In the genomic region with DNA sequence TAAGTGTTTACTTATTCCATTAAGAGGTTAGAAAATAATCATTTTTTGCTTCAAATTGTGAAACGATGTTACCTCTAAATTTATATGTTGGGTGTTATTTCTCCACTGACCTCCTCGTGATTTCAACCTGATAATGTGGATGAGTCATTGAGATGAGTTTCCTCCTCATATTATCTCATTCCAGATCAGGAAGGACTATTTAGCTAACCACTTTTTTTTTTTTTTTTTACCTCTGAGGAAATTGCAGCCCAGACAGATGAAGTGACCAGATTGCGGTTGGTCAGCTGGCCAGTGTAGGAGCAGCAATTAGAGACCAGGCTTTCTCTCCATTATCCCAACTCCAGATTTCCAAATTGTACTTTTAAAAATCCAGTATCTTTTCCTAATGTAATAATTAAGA, we compare ENCODE assay signal across 1 cellular context.
TF ChIP-seq lines count a peak whose summit lies in the region.

No MANE protein-coding gene starts in this region.

TF ChIP-seq in K562, 482 proteins besides CTCF, POLR2A, EP300 and RAD21 (continued from another document and continues in another):
- TF ChIP-seq, protein P1, sequence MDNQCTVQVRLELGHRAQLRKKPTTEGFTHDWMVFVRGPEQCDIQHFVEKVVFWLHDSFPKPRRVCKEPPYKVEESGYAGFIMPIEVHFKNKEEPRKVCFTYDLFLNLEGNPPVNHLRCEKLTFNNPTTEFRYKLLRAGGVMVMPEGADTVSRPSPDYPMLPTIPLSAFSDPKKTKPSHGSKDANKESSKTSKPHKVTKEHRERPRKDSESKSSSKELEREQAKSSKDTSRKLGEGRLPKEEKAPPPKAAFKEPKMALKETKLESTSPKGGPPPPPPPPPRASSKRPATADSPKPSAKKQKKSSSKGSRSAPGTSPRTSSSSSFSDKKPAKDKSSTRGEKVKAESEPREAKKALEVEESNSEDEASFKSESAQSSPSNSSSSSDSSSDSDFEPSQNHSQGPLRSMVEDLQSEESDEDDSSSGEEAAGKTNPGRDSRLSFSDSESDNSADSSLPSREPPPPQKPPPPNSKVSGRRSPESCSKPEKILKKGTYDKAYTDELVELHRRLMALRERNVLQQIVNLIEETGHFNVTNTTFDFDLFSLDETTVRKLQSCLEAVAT (IDR thresholded peaks at IDR 0.05): peak in 1 of 2 experiments; percentile 72; a peak in 1 of 4 replicates
- 0 out of 2 replicates have a peak, but pooled peaks have one; percentile 9 for TF ChIP-seq NCOR1 (IDR thresholded peaks at IDR 0.05)
- TF ChIP-seq, protein P2, sequence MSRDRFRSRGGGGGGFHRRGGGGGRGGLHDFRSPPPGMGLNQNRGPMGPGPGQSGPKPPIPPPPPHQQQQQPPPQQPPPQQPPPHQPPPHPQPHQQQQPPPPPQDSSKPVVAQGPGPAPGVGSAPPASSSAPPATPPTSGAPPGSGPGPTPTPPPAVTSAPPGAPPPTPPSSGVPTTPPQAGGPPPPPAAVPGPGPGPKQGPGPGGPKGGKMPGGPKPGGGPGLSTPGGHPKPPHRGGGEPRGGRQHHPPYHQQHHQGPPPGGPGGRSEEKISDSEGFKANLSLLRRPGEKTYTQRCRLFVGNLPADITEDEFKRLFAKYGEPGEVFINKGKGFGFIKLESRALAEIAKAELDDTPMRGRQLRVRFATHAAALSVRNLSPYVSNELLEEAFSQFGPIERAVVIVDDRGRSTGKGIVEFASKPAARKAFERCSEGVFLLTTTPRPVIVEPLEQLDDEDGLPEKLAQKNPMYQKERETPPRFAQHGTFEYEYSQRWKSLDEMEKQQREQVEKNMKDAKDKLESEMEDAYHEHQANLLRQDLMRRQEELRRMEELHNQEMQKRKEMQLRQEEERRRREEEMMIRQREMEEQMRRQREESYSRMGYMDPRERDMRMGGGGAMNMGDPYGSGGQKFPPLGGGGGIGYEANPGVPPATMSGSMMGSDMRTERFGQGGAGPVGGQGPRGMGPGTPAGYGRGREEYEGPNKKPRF (IDR thresholded peaks at IDR 0.05; ENCODE audit: low read depth, low read length): no peak
- TF ChIP-seq ETV6 (IDR thresholded peaks at IDR 0.05; ENCODE audit: borderline replicate concordance in 1 of 2, low read depth in 2 of 2, low read length in 1 of 2): 0 out of 4 replicates have a peak, but pooled peaks of 1 of the 2 experiments have one; percentile 40
- no peak for TF ChIP-seq ETV6 (CRISPR knock-in tag; IDR thresholded peaks at IDR 0.05; ENCODE audit: borderline replicate concordance)
- TF ChIP-seq FOS (IDR thresholded peaks at IDR 0.05; ENCODE audit: extremely low read depth, insufficient read length): peak; percentile 7
- TF ChIP-seq CEBPG (CRISPR knock-in tag; IDR thresholded peaks at IDR 0.05): no peak
- peak; percentile 45 to 65; a peak in 3 of 4 replicates for TF ChIP-seq CEBPG (tag; conservative IDR thresholded peaks at IDR 0.05 in 1 of 2, IDR thresholded peaks at IDR 0.05 in 1 of 2)
- no peak for TF ChIP-seq ZNF76 (CRISPR knock-in tag; IDR thresholded peaks at IDR 0.05; ENCODE audit: borderline replicate concordance)
- no peak for TF ChIP-seq KHSRP (IDR thresholded peaks at IDR 0.05)
- TF ChIP-seq RBM22 (IDR thresholded peaks at IDR 0.05; ENCODE audit: low read depth, low read length, poor library complexity, severe bottlenecking): no peak
- TF ChIP-seq TGIF2 (CRISPR knock-in tag; IDR thresholded peaks at IDR 0.05): no peak
- peak; percentile 95; the same call in 1 of the 2 replicates for TF ChIP-seq SMARCE1 (IDR thresholded peaks at IDR 0.05)
- TF ChIP-seq, protein P3, sequence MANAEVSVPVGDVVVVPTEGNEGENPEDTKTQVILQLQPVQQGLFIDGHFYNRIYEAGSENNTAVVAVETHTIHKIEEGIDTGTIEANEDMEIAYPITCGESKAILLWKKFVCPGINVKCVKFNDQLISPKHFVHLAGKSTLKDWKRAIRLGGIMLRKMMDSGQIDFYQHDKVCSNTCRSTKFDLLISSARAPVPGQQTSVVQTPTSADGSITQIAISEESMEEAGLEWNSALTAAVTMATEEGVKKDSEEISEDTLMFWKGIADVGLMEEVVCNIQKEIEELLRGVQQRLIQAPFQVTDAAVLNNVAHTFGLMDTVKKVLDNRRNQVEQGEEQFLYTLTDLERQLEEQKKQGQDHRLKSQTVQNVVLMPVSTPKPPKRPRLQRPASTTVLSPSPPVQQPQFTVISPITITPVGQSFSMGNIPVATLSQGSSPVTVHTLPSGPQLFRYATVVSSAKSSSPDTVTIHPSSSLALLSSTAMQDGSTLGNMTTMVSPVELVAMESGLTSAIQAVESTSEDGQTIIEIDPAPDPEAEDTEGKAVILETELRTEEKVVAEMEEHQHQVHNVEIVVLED (CRISPR knock-in tag; IDR thresholded peaks at IDR 0.05): no peak
- 0 out of 2 replicates have a peak, but pooled peaks have one; percentile 54 for TF ChIP-seq JUNB (CRISPR knock-in tag; conservative IDR thresholded peaks at IDR 0.05)
- peak; percentile 51; the same call in 1 of the 2 replicates for TF ChIP-seq CEBPB (tag; IDR thresholded peaks at IDR 0.05)
- TF ChIP-seq ATF7 (IDR thresholded peaks at IDR 0.05): 0 out of 2 replicates have a peak, but pooled peaks have one; percentile 32
- TF ChIP-seq, protein P4, sequence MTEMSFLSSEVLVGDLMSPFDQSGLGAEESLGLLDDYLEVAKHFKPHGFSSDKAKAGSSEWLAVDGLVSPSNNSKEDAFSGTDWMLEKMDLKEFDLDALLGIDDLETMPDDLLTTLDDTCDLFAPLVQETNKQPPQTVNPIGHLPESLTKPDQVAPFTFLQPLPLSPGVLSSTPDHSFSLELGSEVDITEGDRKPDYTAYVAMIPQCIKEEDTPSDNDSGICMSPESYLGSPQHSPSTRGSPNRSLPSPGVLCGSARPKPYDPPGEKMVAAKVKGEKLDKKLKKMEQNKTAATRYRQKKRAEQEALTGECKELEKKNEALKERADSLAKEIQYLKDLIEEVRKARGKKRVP (CRISPR knock-in tag; IDR thresholded peaks at IDR 0.05): no peak
- peak; percentile 64; the same call in 1 of the 2 replicates for TF ChIP-seq MTA1 (IDR thresholded peaks at IDR 0.05; ENCODE audit: borderline replicate concordance)
- TF ChIP-seq SOX6 (IDR thresholded peaks at IDR 0.05): peak; percentile 54; the same call in 1 of the 2 replicates
- TF ChIP-seq TCF7L2 (IDR thresholded peaks at IDR 0.05; ENCODE audit: low read depth, low read length): no peak
- no peak for TF ChIP-seq SMARCB1 (IDR thresholded peaks at IDR 0.05; ENCODE audit: insufficient read length, low read depth)
- TF ChIP-seq, protein P5, sequence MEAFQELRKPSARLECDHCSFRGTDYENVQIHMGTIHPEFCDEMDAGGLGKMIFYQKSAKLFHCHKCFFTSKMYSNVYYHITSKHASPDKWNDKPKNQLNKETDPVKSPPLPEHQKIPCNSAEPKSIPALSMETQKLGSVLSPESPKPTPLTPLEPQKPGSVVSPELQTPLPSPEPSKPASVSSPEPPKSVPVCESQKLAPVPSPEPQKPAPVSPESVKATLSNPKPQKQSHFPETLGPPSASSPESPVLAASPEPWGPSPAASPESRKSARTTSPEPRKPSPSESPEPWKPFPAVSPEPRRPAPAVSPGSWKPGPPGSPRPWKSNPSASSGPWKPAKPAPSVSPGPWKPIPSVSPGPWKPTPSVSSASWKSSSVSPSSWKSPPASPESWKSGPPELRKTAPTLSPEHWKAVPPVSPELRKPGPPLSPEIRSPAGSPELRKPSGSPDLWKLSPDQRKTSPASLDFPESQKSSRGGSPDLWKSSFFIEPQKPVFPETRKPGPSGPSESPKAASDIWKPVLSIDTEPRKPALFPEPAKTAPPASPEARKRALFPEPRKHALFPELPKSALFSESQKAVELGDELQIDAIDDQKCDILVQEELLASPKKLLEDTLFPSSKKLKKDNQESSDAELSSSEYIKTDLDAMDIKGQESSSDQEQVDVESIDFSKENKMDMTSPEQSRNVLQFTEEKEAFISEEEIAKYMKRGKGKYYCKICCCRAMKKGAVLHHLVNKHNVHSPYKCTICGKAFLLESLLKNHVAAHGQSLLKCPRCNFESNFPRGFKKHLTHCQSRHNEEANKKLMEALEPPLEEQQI (IDR thresholded peaks at IDR 0.05): no peak
- TF ChIP-seq, protein P6, sequence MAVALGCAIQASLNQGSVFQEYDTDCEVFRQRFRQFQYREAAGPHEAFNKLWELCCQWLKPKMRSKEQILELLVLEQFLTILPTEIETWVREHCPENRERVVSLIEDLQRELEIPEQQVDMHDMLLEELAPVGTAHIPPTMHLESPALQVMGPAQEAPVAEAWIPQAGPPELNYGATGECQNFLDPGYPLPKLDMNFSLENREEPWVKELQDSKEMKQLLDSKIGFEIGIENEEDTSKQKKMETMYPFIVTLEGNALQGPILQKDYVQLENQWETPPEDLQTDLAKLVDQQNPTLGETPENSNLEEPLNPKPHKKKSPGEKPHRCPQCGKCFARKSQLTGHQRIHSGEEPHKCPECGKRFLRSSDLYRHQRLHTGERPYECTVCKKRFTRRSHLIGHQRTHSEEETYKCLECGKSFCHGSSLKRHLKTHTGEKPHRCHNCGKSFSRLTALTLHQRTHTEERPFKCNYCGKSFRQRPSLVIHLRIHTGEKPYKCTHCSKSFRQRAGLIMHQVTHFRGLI (CRISPR knock-in tag; IDR thresholded peaks at IDR 0.05): no peak
- TF ChIP-seq SMAD4 (CRISPR knock-in tag; conservative IDR thresholded peaks at IDR 0.05): peak; percentile 53; the same call in 1 of the 2 replicates
- TF ChIP-seq KLF10 (CRISPR knock-in tag; IDR thresholded peaks at IDR 0.05): no peak
- TF ChIP-seq, protein P7, sequence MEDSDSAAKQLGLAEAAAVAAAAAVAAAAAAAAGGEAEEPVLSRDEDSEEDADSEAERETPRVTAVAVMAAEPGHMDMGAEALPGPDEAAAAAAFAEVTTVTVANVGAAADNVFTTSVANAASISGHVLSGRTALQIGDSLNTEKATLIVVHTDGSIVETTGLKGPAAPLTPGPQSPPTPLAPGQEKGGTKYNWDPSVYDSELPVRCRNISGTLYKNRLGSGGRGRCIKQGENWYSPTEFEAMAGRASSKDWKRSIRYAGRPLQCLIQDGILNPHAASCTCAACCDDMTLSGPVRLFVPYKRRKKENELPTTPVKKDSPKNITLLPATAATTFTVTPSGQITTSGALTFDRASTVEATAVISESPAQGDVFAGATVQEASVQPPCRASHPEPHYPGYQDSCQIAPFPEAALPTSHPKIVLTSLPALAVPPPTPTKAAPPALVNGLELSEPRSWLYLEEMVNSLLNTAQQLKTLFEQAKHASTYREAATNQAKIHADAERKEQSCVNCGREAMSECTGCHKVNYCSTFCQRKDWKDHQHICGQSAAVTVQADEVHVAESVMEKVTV (CRISPR knock-in tag; IDR thresholded peaks at IDR 0.05): no peak
- peak in 1 of 2 experiments; percentile 66; a peak in 1 of 4 replicates for TF ChIP-seq TRIM24 (IDR thresholded peaks at IDR 0.05)
- TF ChIP-seq FOXM1 (IDR thresholded peaks at IDR 0.05; ENCODE audit: low read depth): 0 out of 2 replicates have a peak, but pooled peaks have one; percentile 22
- no peak for TF ChIP-seq FOXM1 (CRISPR knock-in tag; IDR thresholded peaks at IDR 0.05; ENCODE audit: low read depth)
- TF ChIP-seq, protein P8, sequence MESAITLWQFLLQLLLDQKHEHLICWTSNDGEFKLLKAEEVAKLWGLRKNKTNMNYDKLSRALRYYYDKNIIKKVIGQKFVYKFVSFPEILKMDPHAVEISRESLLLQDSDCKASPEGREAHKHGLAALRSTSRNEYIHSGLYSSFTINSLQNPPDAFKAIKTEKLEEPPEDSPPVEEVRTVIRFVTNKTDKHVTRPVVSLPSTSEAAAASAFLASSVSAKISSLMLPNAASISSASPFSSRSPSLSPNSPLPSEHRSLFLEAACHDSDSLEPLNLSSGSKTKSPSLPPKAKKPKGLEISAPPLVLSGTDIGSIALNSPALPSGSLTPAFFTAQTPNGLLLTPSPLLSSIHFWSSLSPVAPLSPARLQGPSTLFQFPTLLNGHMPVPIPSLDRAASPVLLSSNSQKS (CRISPR knock-in tag; IDR thresholded peaks at IDR 0.05): no peak
- no peak for TF ChIP-seq ZNF764 (CRISPR knock-in tag; IDR thresholded peaks at IDR 0.05; ENCODE audit: low read depth)
- TF ChIP-seq PML (IDR thresholded peaks at IDR 0.05; ENCODE audit: low read length): no peak
- TF ChIP-seq RBM34 (IDR thresholded peaks at IDR 0.05; ENCODE audit: borderline replicate concordance, insufficient read depth, low read length): no peak
- TF ChIP-seq ZNF324 (CRISPR knock-in tag; IDR thresholded peaks at IDR 0.05): no peak
- 0 out of 2 replicates have a peak, but pooled peaks have one; percentile 10 for TF ChIP-seq CBFA2T2 (conservative IDR thresholded peaks at IDR 0.05)
- no peak for TF ChIP-seq ZNF140 (CRISPR knock-in tag; IDR thresholded peaks at IDR 0.05)
- peak; percentile 95 for TF ChIP-seq ZNF384 (IDR thresholded peaks at IDR 0.05; ENCODE audit: low read depth, low read length)
